Comparison of ENCODE assay signal across 24 cellular contexts in genomic region chr14:92469515-92469914, GRCh38. TPM values are rescaled to one million over a fixed set of nuclear protein-coding genes. Genes with fewer than 3 reads are reported as not detected.
"Had no signal": no experiment of that assay in that cellular context is flagged by ENCODE, and none has a peak within 500 bp of the region (broad histone marks: within the 10 kb centered on the region; RNA-seq: fewer than 3 reads in every experiment).

No MANE protein-coding gene starts in this region.

- H3K4me3 ChIP-seq: MG63, Peyer's patch, SJSA1, SK-N-MC had no signal

- ATAC-seq: HepG2 had no signal

- DNase-seq: Karpas-422; KG1; MG63; NCI-H1092; NCI-H1105 treated with DMSO at 0.1 percent for 48 hours; NCI-H1417 treated with DMSO at 0.1 percent for 48 hours; NCI-H146; NCI-H1694 treated with DMSO at 0.1 percent for 48 hours; NCI-H1930; NCI-H2081; NCI-H2107; NCI-H446; NCI-H510A; NCI-H524 treated with DMSO at 0.1 percent for 48 hours; NCI-H69; NCI-H774; NK-92 treated with Interleukin-12 subunit alpha and Interleukin-12 subunit beta, amount 100 ng/mL, for 24 hours; Peyer's patch; Right ventricle myocardium superior; SIG-M5 had no signal

- H3K27ac ChIP-seq: Peyer's patch, SJSA1, SK-N-MC had no signal

- H3K9me3 ChIP-seq: SJSA1 had no signal

- H3K36me3 ChIP-seq: MG63, Peyer's patch, SJSA1 had no signal

- H3K27me3 ChIP-seq: MG63, Peyer's patch, SJSA1 had no signal

- H3K4me1 ChIP-seq: Peyer's patch, SJSA1 had no signal

RNA-seq across cellular contexts. Expression of gene RIN3, which starts 44.1 kb away (rescaled TPM):
- total RNA-seq: OCI-LY7 had no signal
